8 cellular contexts compared by ENCODE assay signal in the genomic region with DNA sequence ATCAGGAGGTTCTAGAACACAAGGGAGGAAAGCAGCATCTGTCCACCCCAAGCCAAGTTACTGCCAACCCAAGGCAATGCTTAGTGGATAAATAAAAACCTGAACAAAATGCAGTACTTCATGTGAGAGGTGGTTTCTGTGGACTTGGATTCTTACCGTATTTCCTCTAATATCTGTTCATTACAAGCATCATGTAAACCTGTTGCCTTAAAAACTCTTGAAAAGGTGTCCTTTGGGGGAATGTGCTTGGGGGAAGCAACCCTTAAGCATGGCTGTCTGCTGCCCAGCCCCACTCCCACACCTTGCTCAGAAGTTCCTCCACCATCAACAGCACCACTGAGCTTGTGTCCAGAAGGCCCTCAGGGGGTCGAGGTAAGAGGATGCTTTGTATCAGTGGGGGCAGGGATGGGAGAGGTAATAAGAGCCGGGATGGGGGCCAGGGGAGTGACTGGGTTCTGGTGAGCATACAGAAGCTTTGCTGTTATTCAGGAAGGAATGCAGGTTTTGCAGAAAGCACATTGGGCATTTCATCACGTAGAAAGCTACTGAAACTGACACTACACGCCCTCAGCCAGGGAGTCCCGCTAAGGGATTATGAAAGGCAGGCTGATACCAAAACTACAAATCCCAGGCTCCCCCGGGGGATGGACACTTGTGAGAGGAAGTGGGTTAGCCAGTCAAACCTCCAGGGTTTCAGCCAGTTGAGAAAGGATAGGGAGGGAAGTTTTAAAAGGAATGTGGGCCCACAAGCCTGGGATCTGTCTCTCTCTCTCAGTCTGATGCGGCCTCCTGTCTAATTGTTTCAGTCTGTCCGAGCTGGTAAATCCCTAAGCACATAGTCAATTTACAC. TPM values are rescaled to one million over a fixed set of nuclear protein-coding genes. Genes with fewer than 3 reads are reported as not detected.
DNase-seq lines count a peak whose midpoint lies in the region; ATAC-seq and TF ChIP-seq lines count a peak whose summit lies in the region.

No MANE protein-coding gene starts in this region.

- H3K18ac ChIP-seq in IMR-90 (ENCODE audit: low read depth, low read length) = no peak overlapping the region

- 0 out of 2 replicates have a peak overlapping the region, but pooled peaks have one; percentile 5 for H3K4ac ChIP-seq in IMR-90 (ENCODE audit: low read depth, low read length)

- no peaks in the 10 kb centered on the region for H3K27me3 Mint-ChIP-seq in chondrocyte (ENCODE audit: low read depth)

- TF ChIP-seq CTCF in IMR-90 (conservative IDR thresholded peaks at IDR 0.05; ENCODE audit: low read depth, low read length) (no peak), chondrocyte (IDR thresholded peaks at IDR 0.05) (no peak), lung (IDR thresholded peaks at IDR 0.05; ENCODE audit: control extremely low read depth, extremely low read depth) (no peak), spleen (IDR thresholded peaks at IDR 0.05 in 8 of 11, conservative IDR thresholded peaks at IDR 0.05 in 3 of 11) (no peak)

- CTCF ChIA-PET in IMR-90 (lab: Yijun Ruan, JAX) = no interaction called here

- no peak overlapping the region for H2BK15ac ChIP-seq in IMR-90 (ENCODE audit: low read depth, low read length)

- H3K36me3 ChIP-seq in IMR-90 (ENCODE audit: control insufficient read depth, insufficient read depth, low read length) (peaks cover 7% of the 10 kb centered on the region), lung (ENCODE audit: control insufficient read depth in 2 of 2, insufficient read depth in 2 of 2, low read length in 2 of 2) (peaks cover 0 to 14% of the 10 kb centered on the region in 2 donors), spleen (peaks cover 0 to 90% (median 52%) of the 10 kb centered on the region in 6 donors)

- H3K14ac ChIP-seq in IMR-90 (replicated peaks; ENCODE audit: low read depth, low read length) = no peak overlapping the region

- intact Hi-C loops in IMR-90 (cut with micrococcal nuclease) = no loop called here
- intact Hi-C loops in spleen (cut with DNase I; ENCODE audit: low total_unique reads) = no loop called here

- H3K36me3 Mint-ChIP-seq in chondrocyte (ENCODE audit: low read depth) = peaks cover 11% of the 10 kb centered on the region

- H2AK9ac ChIP-seq in IMR-90 (replicated peaks; ENCODE audit: low read depth, low read length, poor library complexity) = peak overlapping the region; percentile 52

- H3K4me3 Mint-ChIP-seq in chondrocyte (ENCODE audit: unreplicated experiment) = no peak overlapping the region

- H3K9me3 ChIP-seq in IMR-90 (ENCODE audit: control insufficient read depth, insufficient read depth, low read length) = no peaks in the 10 kb centered on the region
- peaks cover 0 to 2% of the 10 kb centered on the region in 2 donors for H3K9me3 ChIP-seq in lung (ENCODE audit: control insufficient read depth in 2 of 2, insufficient read depth in 1 of 2, low read length in 1 of 2)
- H3K9me3 ChIP-seq in spleen = no peaks in the 10 kb centered on the region

- H3K23ac ChIP-seq in IMR-90 (ENCODE audit: low read depth, low read length) = no peak overlapping the region

- TF ChIP-seq POLR2A in IMR-90 (IDR thresholded peaks at IDR 0.05; ENCODE audit: low read depth, low read length) = no peak
- TF ChIP-seq POLR2A in spleen (IDR thresholded peaks at IDR 0.05) = no peak

- ATAC-seq in IMR-90 (ENCODE audit: low read depth) = peak; percentile 98
- ATAC-seq in lung (ENCODE audit: insufficient read depth, low FRiP score) = peak; percentile 34
- ATAC-seq in GM19455 (IDR thresholded peaks at IDR 0.05; ENCODE audit: unreplicated experiment) = no peak
- no peak for ATAC-seq in GM21528 (IDR thresholded peaks at IDR 0.05; ENCODE audit: low FRiP score, unreplicated experiment)

- TF ChIP-seq RAD21 in IMR-90 (IDR thresholded peaks at IDR 0.05; ENCODE audit: low read length) = no peak

- H3K4me3 ChIP-seq in IMR-90 (ENCODE audit: insufficient read depth, low read depth, low read length) (no peak overlapping the region), lung (no peak overlapping the region), spleen (no peak overlapping the region)

- peak; percentile 94 for DNase-seq in AG20443 (ENCODE audit: low spot score)
- peak; percentile 86 for DNase-seq in IMR-90
- no peak for DNase-seq in chondrocyte (ENCODE audit: low spot score)
- no peak for DNase-seq in lung (ENCODE audit: low spot score)
- no peak for DNase-seq in spleen
- DNase-seq in activated effector memory CD4-positive, alpha-beta T cell treated with anti-CD3 and anti-CD28 coated beads, Interleukin-2, amount 50 U/mL, for 16 hours = no peak

- no peak overlapping the region for H4K5ac ChIP-seq in IMR-90 (ENCODE audit: low read depth, low read length)

- no peaks in the 10 kb centered on the region for H3K9me3 Mint-ChIP-seq in chondrocyte (ENCODE audit: low read depth)

- H2AK5ac ChIP-seq in IMR-90 (ENCODE audit: low read depth, low read length) = no peak overlapping the region

- no peak overlapping the region for H4K91ac ChIP-seq in IMR-90 (ENCODE audit: insufficient read depth, low read depth, low read length)

- no peak overlapping the region for H3K9ac ChIP-seq in IMR-90 (ENCODE audit: low read depth, low read length)

- H3K27me3 ChIP-seq in IMR-90 (ENCODE audit: control insufficient read depth, insufficient read depth, low read length) (no peaks in the 10 kb centered on the region), lung (ENCODE audit: control insufficient read depth, insufficient read depth) (no peaks in the 10 kb centered on the region), spleen (replicated peaks in 1 of 7) (no peaks in the 10 kb centered on the region)

- H3K4me1 ChIP-seq in IMR-90 (ENCODE audit: control insufficient read depth, insufficient read depth, low read length) (peaks cover 7% of the 10 kb centered on the region), lung (ENCODE audit: control insufficient read depth in 2 of 2, insufficient read depth in 2 of 2, low read length in 2 of 2) (peaks cover 0 to 8% of the 10 kb centered on the region in 2 donors), spleen (peaks cover 0 to 14% (median 0%) of the 10 kb centered on the region in 6 donors)

- H3K9me1 ChIP-seq in IMR-90 (ENCODE audit: insufficient read depth, low read length) = peaks cover 7% of the 10 kb centered on the region

- peak overlapping the region; percentile 68 for H2AFZ ChIP-seq in IMR-90 (replicated peaks; ENCODE audit: low read length, poor library complexity)

- no peak overlapping the region for H2BK20ac ChIP-seq in IMR-90 (ENCODE audit: low read depth, low read length)

- POLR2A ChIA-PET in IMR-90 (lab: Charles Lee; ENCODE audit: unreplicated experiment) = no interaction called here

- H4K8ac ChIP-seq in IMR-90 (ENCODE audit: low read depth in 2 of 2, low read length in 2 of 2) = peak overlapping the region in 1 of 2 experiments; percentile 55; a peak in 1 of 4 replicates

- H2BK120ac ChIP-seq in IMR-90 (ENCODE audit: low read depth, low read length) = no peak overlapping the region

- H2BK5ac ChIP-seq in IMR-90 (ENCODE audit: low read depth, low read length, poor library complexity, severe bottlenecking) = no peak overlapping the region

- H3K79me1 ChIP-seq in IMR-90 (ENCODE audit: low read depth in 1 of 2, low read length in 2 of 2) = 0 out of 4 replicates have a peak, but pooled peaks cover 0 to 8% of the 10 kb centered on the region in 2 experiments

- H3K27ac ChIP-seq in IMR-90 (ENCODE audit: insufficient read depth, low read length) (no peak overlapping the region), lung (ENCODE audit: low read depth in 1 of 2, low read length in 1 of 2) (no peak overlapping the region), spleen (peak overlapping the region in 2 of 8 donors; percentile 5 to 35)

- no peaks in the 10 kb centered on the region for H4K20me1 ChIP-seq in IMR-90 (ENCODE audit: insufficient read depth, low read length)

- H3K4me1 Mint-ChIP-seq in chondrocyte (ENCODE audit: low read depth) = peaks cover 19% of the 10 kb centered on the region

- 33% methylated on average over 1 of the region's 9 CpGs; no CpG with 5 or more reads in 1 of the 2 experiments for WGBS in IMR-90 (ENCODE audit: extremely low coverage in 2 of 2, insufficient read length in 1 of 2), 2 experiments
- WGBS in lung, 2 donors = 48 to 55% methylated on average over 9 of the region's 9 CpGs
- WGBS in spleen, 5 donors = 62 to 79% (median 71%) methylated on average over 9 of the region's 9 CpGs

- H3K56ac ChIP-seq in IMR-90 (ENCODE audit: extremely low read depth, insufficient read depth, low read length) = no peak overlapping the region

- in situ Hi-C loops in IMR-90 (cut with MboI; ENCODE audit: low sequenced_read_pairs) = no loop called here

- H3K27ac Mint-ChIP-seq in chondrocyte (ENCODE audit: unreplicated experiment) = peak overlapping the region; percentile 78

- dilution Hi-C loops in IMR-90 (cut with HindIII; ENCODE audit: low sequenced_read_pairs, unreplicated experiment) = no loop called here

- H3K4me2 ChIP-seq in IMR-90 (ENCODE audit: low read depth, low read length) = peak overlapping the region; percentile 56

- BruUV-seq in IMR-90 (replicated peaks; lab: Mats Ljungman, UMichigan) = no TSS peak

TF ChIP-seq in IMR-90, 13 proteins besides CTCF, POLR2A, EP300 and RAD21:
- TF ChIP-seq FOS (IDR thresholded peaks at IDR 0.05; ENCODE audit: low read depth, low read length) = no peak
- peak; percentile 31; the same call in 1 of the 2 replicates for TF ChIP-seq CEBPB (IDR thresholded peaks at IDR 0.05; ENCODE audit: low read depth, low read length)

RNA-seq across cellular contexts. Expression of gene KCNJ1, which starts 52.0 kb away (rescaled TPM):
- not detected in 2 replicates for total RNA-seq in IMR-90 (2012; rRNA removed)
- polyA plus RNA-seq in IMR-90 (2012; rRNA removed) = not detected in 2 replicates
- not detected in 2 replicates for polyA plus RNA-seq in IMR-90 (2012; cell fraction: cytosol; rRNA removed)
- polyA plus RNA-seq in IMR-90 (2012; cell fraction: nucleus; rRNA removed; ENCODE audit: low replicate concordance) = 0.17 TPM in 1 of 2 replicates, not detected in the other
- total RNA-seq in chondrocyte = not detected in 3 replicates
- total RNA-seq in lung = under 1 TPM; 0.12 to 0.31 TPM
- under 1 TPM; 0.01 to 0.16 TPM for polyA plus RNA-seq in lung
- total RNA-seq in spleen = not detected
- under 1 TPM; 0.02 to 0.09 (median 0.03) TPM for polyA plus RNA-seq in spleen

Comparison
In these comparisons a context has a peak if more than half of its experiments do, and no peak if none do; other contexts are left out.
1. DNase-seq: peak in AG20443 (single experiment) and IMR-90 (single experiment); none in chondrocyte (single experiment), lung (single experiment), spleen (single experiment) and activated effector memory CD4-positive, alpha-beta T cell treated with anti-CD3 and anti-CD28 coated beads, Interleukin-2, amount 50 U/mL, for 16 hours (single experiment).
2. ATAC-seq: peak in IMR-90 (single experiment) and lung (single experiment); none in GM19455 (single experiment) and GM21528 (single experiment).